ENCODE assay signal across 24 cellular contexts in genomic region chr2:240686460-240686859, GRCh38. TPM values are rescaled to one million over a fixed set of nuclear protein-coding genes. Genes with fewer than 3 reads are reported as not detected.
A peak's percentile ranks its signal among the peaks of the same experiment; 100 is the strongest.
DNase-seq lines count a peak whose midpoint lies in the region; ATAC-seq, FAIRE-seq and TF ChIP-seq lines count a peak whose summit lies in the region.
"Had no signal": no experiment of that assay in that cellular context is flagged by ENCODE, and none has a peak within 500 bp of the region (broad histone marks: within the 10 kb centered on the region; RNA-seq: fewer than 3 reads in every experiment).

No MANE protein-coding gene starts in this region.

- 3% methylated on average over 6 of the region's 6 CpGs for WGBS in HepG2 (ENCODE audit: low lambda C conversion rate)
- 56 to 61% methylated on average over 4 to 6 of the region's 6 CpGs for WGBS in gastroesophageal sphincter (ENCODE audit: low coverage in 1 of 2), 2 donors

- in situ Hi-C loops in HepG2 (cut with HindIII; ENCODE audit: extremely low pct_ligation_motif_present, low pct_unique_long_range_greater_than_20kb), result no loop called here

- H3K9ac ChIP-seq in HepG2 (ENCODE audit: insufficient read depth, low read depth, low read length), result no peak overlapping the region

- peaks cover 3% of the 10 kb centered on the region for H3K4me1 Mint-ChIP-seq in activated naive CD8-positive, alpha-beta T cell treated with anti-CD3 and anti-CD28 coated beads, Interleukin-2, amount 50 U/mL, for 24 hours
- H3K4me1 Mint-ChIP-seq in activated naive CD8-positive, alpha-beta T cell treated with anti-CD3 and anti-CD28 coated beads for 36 hours, result peaks cover 3% of the 10 kb centered on the region
- H3K4me1 Mint-ChIP-seq: activated CD4-positive, alpha-beta T cell treated with anti-CD3 and anti-CD28 coated beads for 36 hours had no signal

- H3K27me3 Mint-ChIP-seq in activated naive CD8-positive, alpha-beta T cell treated with anti-CD3 and anti-CD28 coated beads, Interleukin-2, amount 50 U/mL, for 24 hours, result no peaks in the 10 kb centered on the region
- H3K27me3 Mint-ChIP-seq in activated naive CD8-positive, alpha-beta T cell treated with anti-CD3 and anti-CD28 coated beads for 36 hours, result no peaks in the 10 kb centered on the region
- H3K27me3 Mint-ChIP-seq: activated CD4-positive, alpha-beta T cell treated with anti-CD3 and anti-CD28 coated beads for 36 hours; naive thymus-derived CD8-positive, alpha-beta T cell had no signal

- CTCF ChIA-PET in HepG2 (lab: Yijun Ruan, JAX; ENCODE audit: low intra/inter-chr PET ratio, low total read pairs), result no interaction called here

- peaks cover 26 to 50% of the 10 kb centered on the region in 2 experiments for H3K27me3 ChIP-seq in HepG2 (ENCODE audit: control insufficient read depth in 1 of 2, insufficient read depth in 2 of 2, low read length in 2 of 2)
- H3K27me3 ChIP-seq in gastroesophageal sphincter, result peaks cover 7% of the 10 kb centered on the region

- no peak overlapping the region for H3K4me3 Mint-ChIP-seq in activated naive CD8-positive, alpha-beta T cell treated with anti-CD3 and anti-CD28 coated beads, Interleukin-2, amount 50 U/mL, for 24 hours
- H3K4me3 Mint-ChIP-seq in activated naive CD8-positive, alpha-beta T cell treated with anti-CD3 and anti-CD28 coated beads for 36 hours, result no peak overlapping the region
- H3K4me3 Mint-ChIP-seq: activated CD4-positive, alpha-beta T cell treated with anti-CD3 and anti-CD28 coated beads for 36 hours; mesothelial cell of epicardium; naive thymus-derived CD8-positive, alpha-beta T cell had no signal

- POLR2A ChIA-PET in HepG2 (lab: Yijun Ruan, JAX), result no interaction called here

- no peaks in the 10 kb centered on the region for H3K79me2 ChIP-seq in HepG2 (ENCODE audit: insufficient read depth, low read length)

- H3K9me3 Mint-ChIP-seq in activated naive CD8-positive, alpha-beta T cell treated with anti-CD3 and anti-CD28 coated beads, Interleukin-2, amount 50 U/mL, for 24 hours, result no peaks in the 10 kb centered on the region
- no peaks in the 10 kb centered on the region for H3K9me3 Mint-ChIP-seq in activated naive CD8-positive, alpha-beta T cell treated with anti-CD3 and anti-CD28 coated beads for 36 hours
- H3K9me3 Mint-ChIP-seq: mesothelial cell of epicardium; naive thymus-derived CD8-positive, alpha-beta T cell had no signal

- H3K27ac ChIP-seq in HepG2 (ENCODE audit: extremely low read length, insufficient read depth, low read length), result no peak overlapping the region
- H3K27ac ChIP-seq in gastroesophageal sphincter, result no peak overlapping the region

- H3K4me3 ChIP-seq in NB4 (ENCODE audit: low read depth, low read length) (no peak overlapping the region), HepG2 (replicated peaks in 1 of 3; ENCODE audit: insufficient read depth in 1 of 3, low read depth in 2 of 3, low read length in 3 of 3) (no peak overlapping the region), gastroesophageal sphincter (no peak overlapping the region)

- H3K36me3 Mint-ChIP-seq in activated naive CD8-positive, alpha-beta T cell treated with anti-CD3 and anti-CD28 coated beads, Interleukin-2, amount 50 U/mL, for 24 hours (ENCODE audit: low read depth), result no peaks in the 10 kb centered on the region
- no peaks in the 10 kb centered on the region for H3K36me3 Mint-ChIP-seq in activated naive CD8-positive, alpha-beta T cell treated with anti-CD3 and anti-CD28 coated beads for 36 hours
- H3K36me3 Mint-ChIP-seq: mesothelial cell of epicardium; naive thymus-derived CD8-positive, alpha-beta T cell had no signal

- no TSS peak for BruUV-seq in HepG2 (replicated peaks; lab: Mats Ljungman, UMichigan)

- ATAC-seq in activated naive CD8-positive, alpha-beta T cell treated with anti-CD3 and anti-CD28 coated beads, Interleukin-2, amount 50 U/mL, for 24 hours, result no peak
- ATAC-seq in HepG2 (no peak), left lobe of liver (no peak), GM19351 (IDR thresholded peaks at IDR 0.05; ENCODE audit: unreplicated experiment) (no peak), gastroesophageal sphincter (no peak)
- ATAC-seq: activated CD4-positive, alpha-beta T cell treated with anti-CD3 and anti-CD28 coated beads for 36 hours; naive thymus-derived CD8-positive, alpha-beta T cell had no signal

- DNase-seq in activated naive CD8-positive, alpha-beta T cell treated with anti-CD3 and anti-CD28 coated beads, Interleukin-2, amount 50 U/mL, for 24 hours, result no peak
- no peak for DNase-seq in activated naive CD8-positive, alpha-beta T cell treated with anti-CD3 and anti-CD28 coated beads for 36 hours
- DNase-seq in NB4 (ENCODE audit: low read depth) (peak; percentile 37), left kidney (ENCODE audit: low read depth, low spot score) (peak; percentile 21), HepG2 (ENCODE audit: low spot score) (no peak), left lobe of liver (ENCODE audit: low spot score) (no peak)
- DNase-seq: ACHN; activated CD4-positive, alpha-beta T cell treated with anti-CD3 and anti-CD28 coated beads for 36 hours; activated effector memory CD4-positive, alpha-beta T cell treated with Interleukin-2 at 50 U/mL for 16 hours; C1 segment of cervical spinal cord; dermis blood vessel endothelial cell; DMS 273 treated with DMSO at 0.1 percent for 48 hours; glutamatergic neuron; naive thymus-derived CD8-positive, alpha-beta T cell; Right ventricle myocardium superior; stimulated activated CD8-positive, alpha-beta memory T cell treated with anti-CD3 and anti-CD28 coated beads, Interleukin-4, amount 100 ng/mL, for 48 hours had no signal

- TF ChIP-seq RAD21 in HepG2 (CRISPR knock-in tag; IDR thresholded peaks at IDR 0.05), result no peak

- no peak overlapping the region for H2AFZ ChIP-seq in HepG2 (ENCODE audit: low read length)

- no peaks in the 10 kb centered on the region for H3K4me1 ChIP-seq in HepG2 (ENCODE audit: insufficient read depth, low read length)
- no peaks in the 10 kb centered on the region for H3K4me1 ChIP-seq in gastroesophageal sphincter

- H3K9me3 ChIP-seq in HepG2 (ENCODE audit: low read length) (no peaks in the 10 kb centered on the region), gastroesophageal sphincter (no peaks in the 10 kb centered on the region)

- no peak overlapping the region for H3K4me2 ChIP-seq in HepG2 (ENCODE audit: low read depth, low read length)

- intact Hi-C loops in HepG2 (cut with micrococcal nuclease; ENCODE audit: unreplicated experiment), result no loop called here

- no peak for FAIRE-seq in HepG2 (lab: Jason Lieb, UNC)
- FAIRE-seq: GM12891, TTC549 had no signal

- TF ChIP-seq CTCF in NB4 (IDR thresholded peaks at IDR 0.05; ENCODE audit: low read depth, low read length), result no peak
- TF ChIP-seq CTCF in HepG2 (CRISPR knock-in tag; IDR thresholded peaks at IDR 0.05), result no peak
- no peak for TF ChIP-seq CTCF in gastroesophageal sphincter (IDR thresholded peaks at IDR 0.05)

- peak overlapping the region; percentile 25 for H3K27ac Mint-ChIP-seq in activated naive CD8-positive, alpha-beta T cell treated with anti-CD3 and anti-CD28 coated beads, Interleukin-2, amount 50 U/mL, for 24 hours
- no peak overlapping the region for H3K27ac Mint-ChIP-seq in activated naive CD8-positive, alpha-beta T cell treated with anti-CD3 and anti-CD28 coated beads for 36 hours
- H3K27ac Mint-ChIP-seq: activated CD4-positive, alpha-beta T cell treated with anti-CD3 and anti-CD28 coated beads for 36 hours; mesothelial cell of epicardium had no signal

- no peaks in the 10 kb centered on the region for H4K20me1 ChIP-seq in HepG2 (ENCODE audit: insufficient read depth, low read length)

- H3K36me3 ChIP-seq in HepG2 (replicated peaks in 1 of 2; ENCODE audit: control insufficient read depth in 1 of 2, insufficient read depth in 2 of 2, low read length in 2 of 2), result no peaks in the 10 kb centered on the region
- H3K36me3 ChIP-seq in gastroesophageal sphincter, result no peaks in the 10 kb centered on the region

- TF ChIP-seq POLR2A in NB4 (IDR thresholded peaks at IDR 0.05; ENCODE audit: extremely low read depth, insufficient read length), result no peak
- TF ChIP-seq POLR2A in HepG2 (IDR thresholded peaks at IDR 0.05; ENCODE audit: insufficient read depth in 1 of 2, low read depth in 2 of 2, low read length in 2 of 2), result no peak
- no peak for TF ChIP-seq POLR2A in gastroesophageal sphincter (IDR thresholded peaks at IDR 0.05)

- no peak for TF ChIP-seq EP300 in HepG2 (IDR thresholded peaks at IDR 0.05; ENCODE audit: low read depth in 2 of 2, low read length in 2 of 2)
- TF ChIP-seq EP300 in HepG2 (CRISPR knock-in tag; IDR thresholded peaks at IDR 0.05; ENCODE audit: borderline replicate concordance), result no peak
- no peak for TF ChIP-seq EP300 in gastroesophageal sphincter (IDR thresholded peaks at IDR 0.05)

RNA-seq across cellular contexts. Expression of gene AQP12B, which starts 3.8 kb away (rescaled TPM):
- not detected for total RNA-seq in activated naive CD8-positive, alpha-beta T cell treated with anti-CD3 and anti-CD28 coated beads for 36 hours
- not detected in 2 replicates for total RNA-seq in HepG2 (2016; rRNA removed; fragmentation: Illumina TruSeq; extraction: Trizol)
- not detected in 2 replicates for total RNA-seq in HepG2 (2016; cell fraction: cytosol; rRNA removed; fragmentation: Illumina TruSeq; extraction: Trizol; ENCODE audit: low read depth)
- total RNA-seq in HepG2 (2016; cell fraction: insoluble cytoplasmic fraction; rRNA removed; fragmentation: Illumina TruSeq; extraction: Trizol), result not detected in 2 replicates
- not detected in 2 replicates for total RNA-seq in HepG2 (2016; cell fraction: membrane; rRNA removed; fragmentation: Illumina TruSeq; extraction: Trizol)
- 0.13 TPM in 1 of 2 replicates, not detected in the other for total RNA-seq in HepG2 (2016; cell fraction: nucleus; rRNA removed; fragmentation: Illumina TruSeq; extraction: Trizol)
- not detected in 2 replicates for polyA plus RNA-seq in HepG2 (2011; rRNA removed)
- polyA plus RNA-seq in HepG2 (2011; cell fraction: cytosol; rRNA removed), result not detected in 2 replicates
- 0.09 and 0.10 TPM in 2 replicates for polyA plus RNA-seq in HepG2 (2011; cell fraction: nucleus; rRNA removed)
- polyA plus RNA-seq in HepG2 (2012), result not detected in 2 replicates
- not detected in 2 replicates for polyA plus RNA-seq in HepG2 (2016; cell fraction: cytosol; fragmentation: Illumina TruSeq; extraction: Trizol; ENCODE audit: low read depth)
- not detected in 2 replicates for polyA plus RNA-seq in HepG2 (2016; cell fraction: insoluble cytoplasmic fraction; fragmentation: Illumina TruSeq; extraction: Trizol; ENCODE audit: low read depth)
- polyA plus RNA-seq in HepG2 (2016; cell fraction: membrane; fragmentation: Illumina TruSeq; extraction: Trizol; ENCODE audit: low read depth), result not detected in 2 replicates
- not detected in 2 replicates for polyA plus RNA-seq in HepG2 (2016; cell fraction: nucleus; fragmentation: Illumina TruSeq; extraction: Trizol; ENCODE audit: insufficient read depth, low read depth)
- polyA minus RNA-seq in HepG2 (2011; rRNA and poly(A)+ RNA removed; ENCODE audit: low replicate concordance), result 0.10 TPM in 1 of 2 replicates, not detected in the other
- polyA minus RNA-seq in HepG2 (2011; cell fraction: cytosol; rRNA and poly(A)+ RNA removed), result not detected in 2 replicates
- polyA minus RNA-seq in HepG2 (2011; cell fraction: nucleus; rRNA and poly(A)+ RNA removed), result not detected in 2 replicates
- total RNA-seq in left lobe of liver, result not detected
- not detected for total RNA-seq in gastroesophageal sphincter
- total RNA-seq: activated CD4-positive, alpha-beta T cell treated with anti-CD3 and anti-CD28 coated beads for 36 hours; dermis blood vessel endothelial cell; MCF 10A; mesothelial cell of epicardium; naive thymus-derived CD8-positive, alpha-beta T cell; Right ventricle myocardium superior; ureter had no signal
- polyA plus RNA-seq: naive thymus-derived CD8-positive, alpha-beta T cell had no signal

RNA-seq across cellular contexts. Expression of gene AQP12A, which starts 5.2 kb away (rescaled TPM):
- total RNA-seq in activated naive CD8-positive, alpha-beta T cell treated with anti-CD3 and anti-CD28 coated beads for 36 hours, result not detected
- total RNA-seq in HepG2 (2016; rRNA removed; fragmentation: Illumina TruSeq; extraction: Trizol), result not detected in 2 replicates
- not detected in 2 replicates for total RNA-seq in HepG2 (2016; cell fraction: cytosol; rRNA removed; fragmentation: Illumina TruSeq; extraction: Trizol; ENCODE audit: low read depth)
- not detected in 2 replicates for total RNA-seq in HepG2 (2016; cell fraction: insoluble cytoplasmic fraction; rRNA removed; fragmentation: Illumina TruSeq; extraction: Trizol)
- total RNA-seq in HepG2 (2016; cell fraction: membrane; rRNA removed; fragmentation: Illumina TruSeq; extraction: Trizol), result not detected in 2 replicates
- total RNA-seq in HepG2 (2016; cell fraction: nucleus; rRNA removed; fragmentation: Illumina TruSeq; extraction: Trizol), result not detected in 2 replicates
- polyA plus RNA-seq in HepG2 (2011; rRNA removed), result 0.20 TPM in 1 of 2 replicates, not detected in the other
- polyA plus RNA-seq in HepG2 (2011; cell fraction: cytosol; rRNA removed), result not detected in 2 replicates
- not detected in 2 replicates for polyA plus RNA-seq in HepG2 (2011; cell fraction: nucleus; rRNA removed)
- not detected in 2 replicates for polyA plus RNA-seq in HepG2 (2012)
- not detected in 2 replicates for polyA plus RNA-seq in HepG2 (2016; cell fraction: cytosol; fragmentation: Illumina TruSeq; extraction: Trizol; ENCODE audit: low read depth)
- polyA plus RNA-seq in HepG2 (2016; cell fraction: insoluble cytoplasmic fraction; fragmentation: Illumina TruSeq; extraction: Trizol; ENCODE audit: low read depth), result not detected in 2 replicates
- polyA plus RNA-seq in HepG2 (2016; cell fraction: membrane; fragmentation: Illumina TruSeq; extraction: Trizol; ENCODE audit: low read depth), result not detected in 2 replicates
- not detected in 2 replicates for polyA plus RNA-seq in HepG2 (2016; cell fraction: nucleus; fragmentation: Illumina TruSeq; extraction: Trizol; ENCODE audit: insufficient read depth, low read depth)
- polyA minus RNA-seq in HepG2 (2011; rRNA and poly(A)+ RNA removed; ENCODE audit: low replicate concordance), result 0.30 TPM in 1 of 2 replicates, not detected in the other
- polyA minus RNA-seq in HepG2 (2011; cell fraction: cytosol; rRNA and poly(A)+ RNA removed), result not detected in 2 replicates
- not detected in 2 replicates for polyA minus RNA-seq in HepG2 (2011; cell fraction: nucleus; rRNA and poly(A)+ RNA removed)
- not detected for total RNA-seq in left lobe of liver
- total RNA-seq in gastroesophageal sphincter, result not detected
- total RNA-seq: activated CD4-positive, alpha-beta T cell treated with anti-CD3 and anti-CD28 coated beads for 36 hours; dermis blood vessel endothelial cell; MCF 10A; mesothelial cell of epicardium; naive thymus-derived CD8-positive, alpha-beta T cell; posterior vena cava; Right ventricle myocardium superior; ureter had no signal
- polyA plus RNA-seq: naive thymus-derived CD8-positive, alpha-beta T cell had no signal

Comparison
In these comparisons a context has a peak if more than half of its experiments do, and no peak if none do; other contexts are left out.
1. DNase-seq: peak in NB4 (single experiment) and left kidney (single experiment); none in activated naive CD8-positive, alpha-beta T cell treated with anti-CD3 and anti-CD28 coated beads, Interleukin-2, amount 50 U/mL, for 24 hours (single experiment), activated naive CD8-positive, alpha-beta T cell treated with anti-CD3 and anti-CD28 coated beads for 36 hours (single experiment), HepG2 (single experiment) and left lobe of liver (single experiment).